In the genomic region with DNA sequence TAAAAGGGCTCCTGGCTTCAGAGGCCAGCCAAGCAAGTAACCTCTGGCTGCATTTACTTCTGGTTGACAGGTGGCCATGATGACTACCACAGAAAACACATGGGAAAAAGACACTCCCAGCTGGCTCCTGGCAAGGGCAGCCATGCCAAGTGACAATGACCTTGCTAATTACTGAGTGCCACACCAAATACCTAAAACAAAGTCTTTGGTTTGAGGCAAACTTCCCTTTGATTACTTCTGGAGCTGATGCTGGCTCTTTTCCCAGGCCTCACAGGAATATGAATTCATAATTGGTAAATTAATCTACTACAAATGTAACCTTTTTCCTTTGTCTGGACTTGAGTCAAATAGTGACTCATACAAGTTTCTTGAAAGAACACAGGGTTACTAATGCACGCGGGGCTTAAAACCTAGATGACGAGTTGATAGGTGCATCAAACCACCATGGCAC, we compare ENCODE assay signal across 12 cellular contexts.
DNase-seq lines count a peak whose midpoint lies in the region; ATAC-seq and TF ChIP-seq lines count a peak whose summit lies in the region.
"Had no signal": no experiment of that assay in that cellular context is flagged by ENCODE, and none has a peak within 500 bp of the region (broad histone marks: within the 10 kb centered on the region; RNA-seq: fewer than 3 reads in every experiment).

No MANE protein-coding gene starts in this region.

- no peaks in the 10 kb centered on the region for H3K27me3 Mint-ChIP-seq in T-cell
- H3K27me3 Mint-ChIP-seq: central memory CD8-positive, alpha-beta T cell had no signal

- H3K4me1 Mint-ChIP-seq in T-cell: no peaks in the 10 kb centered on the region
- H3K4me1 Mint-ChIP-seq: central memory CD8-positive, alpha-beta T cell had no signal

- POLR2A ChIA-PET in AG04450 (lab: Yijun Ruan, JAX): no interaction called here
- POLR2A ChIA-PET in T-cell (lab: Charles Lee): no interaction called here

- H3K27ac ChIP-seq in AG04450 (ENCODE audit: low read depth, low read length): peak overlapping the region; percentile 25
- H3K27ac ChIP-seq: BLaER1 treated with 17β-estradiol and CSF1 and Interleukin-3, amounts not matched to agents 10 nM and 100 nM had no signal

- no peaks in the 10 kb centered on the region for H3K9me3 ChIP-seq in AG04450 (ENCODE audit: control insufficient read depth, insufficient read depth, low read length)

- no peak overlapping the region for H3K4me3 ChIP-seq in AG04450 (ENCODE audit: low read depth, low read length)
- H3K4me3 ChIP-seq: BLaER1 treated with 17β-estradiol and CSF1 and Interleukin-3, amounts not matched to agents 10 nM and 100 nM had no signal

- H3K9me3 Mint-ChIP-seq in T-cell: peaks cover 0 to 7% (median 4%) of the 10 kb centered on the region in 3 donors

- H3K36me3 Mint-ChIP-seq in T-cell: no peaks in the 10 kb centered on the region

- ATAC-seq in GM18861 (IDR thresholded peaks at IDR 0.05; ENCODE audit: unreplicated experiment) (no peak), T-cell (replicated peaks in 1 of 4) (no peak), GM19324 (IDR thresholded peaks at IDR 0.05; ENCODE audit: low FRiP score, unreplicated experiment) (no peak)

- no peak overlapping the region for H3K27ac Mint-ChIP-seq in T-cell

- TF ChIP-seq CTCF in AG04450 (IDR thresholded peaks at IDR 0.05; ENCODE audit: low read depth, low read length): no peak

- H3K4me3 Mint-ChIP-seq in T-cell: no peak overlapping the region
- H3K4me3 Mint-ChIP-seq: central memory CD8-positive, alpha-beta T cell had no signal

- CTCF ChIA-PET in AG04450 (lab: Charles Lee) (no interaction called here), T-cell (lab: Charles Lee) (no interaction called here)

- DNase-seq in AG04450 (ENCODE audit: low read depth, low spot score): no peak
- peak; percentile 55 for DNase-seq in NCI-H1105 (lab: John Stamatoyannopoulos, UW)
- peak; percentile 41 for DNase-seq in brain pericyte (ENCODE audit: low read depth, low spot score)
- peak; percentile 67 for DNase-seq in kidney tubule cell (ENCODE audit: low spot score)
- DNase-seq in T-cell: no peak
- DNase-seq in NCI-H526 (lab: John Stamatoyannopoulos, UW): no peak
- DNase-seq: activated T-cell treated with anti-CD3 and anti-CD28 coated beads, Interleukin-2, amount 50 U/mL, for 1 hour; T-helper 9 cell had no signal

- H3K27me3 ChIP-seq in AG04450 (ENCODE audit: control insufficient read depth, insufficient read depth, low read length): no peaks in the 10 kb centered on the region

Comparison
In these comparisons a context has a peak if more than half of its experiments do, and no peak if none do; other contexts are left out.
1. DNase-seq: peak in NCI-H1105 (single experiment), brain pericyte (single experiment) and kidney tubule cell (single experiment); none in AG04450 (single experiment), T-cell (0 of 34) and NCI-H526 (0 of 2).